Comparison of ENCODE assay signal across 31 cellular contexts in genomic region chr11:4197112-4197511, GRCh38.
DNase-seq lines count a peak whose midpoint lies in the region; ATAC-seq, FAIRE-seq and TF ChIP-seq lines count a peak whose summit lies in the region.
"Had no signal": no experiment of that assay in that cellular context is flagged by ENCODE, and none has a peak within 500 bp of the region (broad histone marks: within the 10 kb centered on the region; RNA-seq: fewer than 3 reads in every experiment).

No MANE protein-coding gene starts in this region.

- H3K36me3 ChIP-seq in SK-N-SH (replicated peaks in 1 of 2; ENCODE audit: control insufficient read depth in 1 of 2, insufficient read depth in 2 of 2, low read length in 1 of 2), result no peaks in the 10 kb centered on the region
- no peaks in the 10 kb centered on the region for H3K36me3 ChIP-seq in K562 (ENCODE audit: control insufficient read depth, insufficient read depth, low read length)
- H3K36me3 ChIP-seq: BE2C; BLaER1; BLaER1 treated with 17β-estradiol and CSF1 and Interleukin-3, amounts not matched to agents 10 nM and 100 nM had no signal

- H3K9ac ChIP-seq in SK-N-SH (no peak overlapping the region), K562 (ENCODE audit: insufficient read depth in 1 of 2, low read depth in 2 of 2, low read length in 2 of 2) (no peak overlapping the region)
- H3K9ac ChIP-seq: BLaER1; BLaER1 treated with 17β-estradiol and CSF1 and Interleukin-3, amounts not matched to agents 10 nM and 100 nM had no signal

- H2AFZ ChIP-seq in SK-N-SH (ENCODE audit: low read depth) (no peak overlapping the region), K562 (ENCODE audit: low read depth, low read length) (no peak overlapping the region; the same call in 1 of the 2 replicates)

- H3K27ac ChIP-seq in SK-N-SH (ENCODE audit: low read depth in 2 of 2, low read length in 1 of 2), result no peak overlapping the region
- H3K27ac ChIP-seq in K562 (ENCODE audit: extremely low read depth, low read depth, low read length), result no peak overlapping the region
- H3K27ac ChIP-seq: 22Rv1; A549; BLaER1; BLaER1 treated with 17β-estradiol and CSF1 and Interleukin-3, amounts not matched to agents 10 nM and 100 nM; C4-2B had no signal

- H3K4me1 ChIP-seq in SK-N-SH (ENCODE audit: control insufficient read depth in 1 of 2, insufficient read depth in 2 of 2, low read depth in 1 of 2, low read length in 1 of 2) (no peaks in the 10 kb centered on the region), K562 (replicated peaks in 1 of 2; ENCODE audit: control insufficient read depth in 2 of 2, insufficient read depth in 2 of 2, low read length in 2 of 2) (peaks cover 0 to 26% of the 10 kb centered on the region in 2 experiments; a peak in 3 of 5 replicates)
- H3K4me1 ChIP-seq: A549; BE2C; BLaER1; BLaER1 treated with 17β-estradiol and CSF1 and Interleukin-3, amounts not matched to agents 10 nM and 100 nM; Caco-2 had no signal

- TF ChIP-seq EP300 in SK-N-SH (IDR thresholded peaks at IDR 0.05; ENCODE audit: borderline replicate concordance in 1 of 2, low read depth in 1 of 2, low read length in 1 of 2) (no peak), K562 (IDR thresholded peaks at IDR 0.05; ENCODE audit: low read length) (no peak)

- no peak for TF ChIP-seq POLR2A in K562 (conservative IDR thresholded peaks at IDR 0.05)

- CTCF ChIA-PET in SK-N-SH (lab: Yijun Ruan, JAX), result interaction anchor here (2.1 kb wide), 1 partner anchor 10 kb away, joined by 13 read pairs; no protein-coding TSS in a partner anchor
- CTCF ChIA-PET in K562 (lab: Yijun Ruan, JAX; ENCODE audit: low intra/inter-chr PET ratio), result no interaction called here

- no peaks in the 10 kb centered on the region for H3K9me1 ChIP-seq in K562 (ENCODE audit: control insufficient read depth, insufficient read depth, low read length)

- no TSS peak for BruUV-seq in K562 (replicated peaks; lab: Mats Ljungman, UMichigan)

- no peaks in the 10 kb centered on the region for H3F3A ChIP-seq in SK-N-SH (replicated peaks; ENCODE audit: insufficient read depth)

- no peaks in the 10 kb centered on the region for H3K9me3 ChIP-seq in SK-N-SH
- H3K9me3 ChIP-seq in K562 (replicated peaks; ENCODE audit: control insufficient read depth, insufficient read depth, low read depth, low read length), result no peaks in the 10 kb centered on the region; the same call in 1 of the 2 replicates
- H3K9me3 ChIP-seq: A549; BE2C; BLaER1; BLaER1 treated with 17β-estradiol and CSF1 and Interleukin-3, amounts not matched to agents 10 nM and 100 nM; Caco-2 had no signal

- DNase-seq in SK-N-SH (no peak), K562 (ENCODE audit: extremely low read depth in 1 of 4, low spot score in 3 of 4) (no peak), NCI-H2196 (lab: John Stamatoyannopoulos, UW; ENCODE audit: unreplicated experiment) (no peak)
- DNase-seq: 8988T; ACHN; AML-193; BE2C; C1 segment of cervical spinal cord; Caco-2; Calu3; CD4-positive, alpha-beta memory T cell; CD4-positive, alpha-beta T cell; CD4-positive, CD25-positive, alpha-beta regulatory T cell; CD8-positive, alpha-beta memory T cell; CD8-positive, alpha-beta T cell; COR-L47; DMS 273 treated with DMSO at 0.1 percent for 48 hours; DMS153; DMS53; DMS79; DMS79 treated with DMSO at 0.1 percent for 48 hours; DND-41; EL had no signal

- intact Hi-C loops in K562 (cut with micrococcal nuclease), result no loop called here

- 9% methylated on average over 2 of the region's 2 CpGs for WGBS in SK-N-SH (ENCODE audit: low lambda C conversion rate)
- 23% methylated on average over 2 of the region's 2 CpGs for WGBS in K562 (ENCODE audit: insufficient coverage, low coverage, missing lambda C conversion rate)

- H3K79me2 ChIP-seq in SK-N-SH (ENCODE audit: insufficient read depth) (no peaks in the 10 kb centered on the region), K562 (ENCODE audit: control insufficient read depth, insufficient read depth, low read length) (no peaks in the 10 kb centered on the region)

- no peaks in the 10 kb centered on the region for H3K9me2 ChIP-seq in SK-N-SH

- TF ChIP-seq RAD21 in SK-N-SH (IDR thresholded peaks at IDR 0.05; ENCODE audit: low read length), result no peak
- TF ChIP-seq RAD21 in K562 (CRISPR knock-in tag; conservative IDR thresholded peaks at IDR 0.05 in 1 of 2, IDR thresholded peaks at IDR 0.05 in 1 of 2), result no peak

- in situ Hi-C loops in K562 (cut with MboI), result loop anchor here (25.0 kb wide), 1 partner anchor 815 kb away; no protein-coding TSS in a partner anchor

- no peak for FAIRE-seq in K562 (lab: Jason Lieb, UNC)
- FAIRE-seq: A204.1, A549, D721Med had no signal

- POLR2A ChIA-PET in SK-N-SH (lab: Yijun Ruan, JAX), result no interaction called here
- POLR2A ChIA-PET in K562 (lab: Yijun Ruan, JAX), result interaction anchor here (1.3 kb wide), 1 partner anchor 9 kb away, joined by 4 read pairs; no protein-coding TSS in a partner anchor

- H3K4me3 ChIP-seq in SK-N-SH (ENCODE audit: low read depth in 2 of 2, low read length in 1 of 2), result no peak overlapping the region
- H3K4me3 ChIP-seq in K562, result no peak overlapping the region
- H3K4me3 ChIP-seq: A549; BLaER1; BLaER1 treated with 17β-estradiol and CSF1 and Interleukin-3, amounts not matched to agents 10 nM and 100 nM had no signal

- H3K27me3 ChIP-seq in SK-N-SH (ENCODE audit: insufficient read depth) (peaks cover 18% of the 10 kb centered on the region; the same call in 1 of the 2 replicates), K562 (ENCODE audit: control insufficient read depth in 2 of 2, insufficient read depth in 2 of 2, low read length in 2 of 2) (no peaks in the 10 kb centered on the region)
- H3K27me3 ChIP-seq: BE2C; BLaER1; BLaER1 treated with 17β-estradiol and CSF1 and Interleukin-3, amounts not matched to agents 10 nM and 100 nM had no signal

- no peaks in the 10 kb centered on the region for H4K20me1 ChIP-seq in SK-N-SH (ENCODE audit: insufficient read depth)
- no peaks in the 10 kb centered on the region for H4K20me1 ChIP-seq in K562 (replicated peaks; ENCODE audit: control insufficient read depth, insufficient read depth, low read length)
- H4K20me1 ChIP-seq: BLaER1; BLaER1 treated with 17β-estradiol and CSF1 and Interleukin-3, amounts not matched to agents 10 nM and 100 nM had no signal

- no peak for ATAC-seq in SK-N-SH treated with all-trans-retinoic acid at 6 μM for 48 hours
- no peak for ATAC-seq in K562
- ATAC-seq: A549; CD8-positive, alpha-beta T cell had no signal

- TF ChIP-seq CTCF in SK-N-SH (IDR thresholded peaks at IDR 0.05), result no peak
- no peak for TF ChIP-seq CTCF in K562 (IDR thresholded peaks at IDR 0.05 in 2 of 3, conservative IDR thresholded peaks at IDR 0.05 in 1 of 3; ENCODE audit: insufficient read depth in 2 of 3, low read depth in 1 of 3, low read length in 3 of 3)

- no peak overlapping the region for H3K4me2 ChIP-seq in SK-N-SH
- H3K4me2 ChIP-seq in K562 (ENCODE audit: insufficient read depth, low read length), result no peak overlapping the region
- H3K4me2 ChIP-seq: A549; BLaER1; BLaER1 treated with 17β-estradiol and CSF1 and Interleukin-3, amounts not matched to agents 10 nM and 100 nM had no signal

TF ChIP-seq in SK-N-SH treated with all-trans-retinoic acid at 6 μM for 48 hours, 23 proteins besides CTCF, POLR2A, EP300 and RAD21:
- TF ChIP-seq ZNF8 (CRISPR knock-in tag; IDR thresholded peaks at IDR 0.05), result peak; percentile 65
- TF ChIP-seq CREB5 (CRISPR knock-in tag; IDR thresholded peaks at IDR 0.05; ENCODE audit: low read depth), result no peak
TF ChIP-seq in SK-N-SH treated with all-trans-retinoic acid at 6 μM for 48 hours: peak in this region for 1.

TF ChIP-seq in SK-N-SH, 30 proteins besides CTCF, POLR2A, EP300 and RAD21 (continues in another document):
- no peak for TF ChIP-seq MAX (IDR thresholded peaks at IDR 0.05; ENCODE audit: low read depth)
- TF ChIP-seq ZBTB33 (IDR thresholded peaks at IDR 0.05; ENCODE audit: borderline replicate concordance, low read depth), result no peak

TF ChIP-seq in K562, 482 proteins besides CTCF, POLR2A, EP300 and RAD21:
- TF ChIP-seq ZNF197 (CRISPR knock-in tag; IDR thresholded peaks at IDR 0.05; ENCODE audit: low read depth) (no peak), ZNF146 (CRISPR knock-in tag; IDR thresholded peaks at IDR 0.05; ENCODE audit: unreplicated experiment) (peak; percentile 68)
